14 cellular contexts compared by ENCODE assay signal in the genomic region with DNA sequence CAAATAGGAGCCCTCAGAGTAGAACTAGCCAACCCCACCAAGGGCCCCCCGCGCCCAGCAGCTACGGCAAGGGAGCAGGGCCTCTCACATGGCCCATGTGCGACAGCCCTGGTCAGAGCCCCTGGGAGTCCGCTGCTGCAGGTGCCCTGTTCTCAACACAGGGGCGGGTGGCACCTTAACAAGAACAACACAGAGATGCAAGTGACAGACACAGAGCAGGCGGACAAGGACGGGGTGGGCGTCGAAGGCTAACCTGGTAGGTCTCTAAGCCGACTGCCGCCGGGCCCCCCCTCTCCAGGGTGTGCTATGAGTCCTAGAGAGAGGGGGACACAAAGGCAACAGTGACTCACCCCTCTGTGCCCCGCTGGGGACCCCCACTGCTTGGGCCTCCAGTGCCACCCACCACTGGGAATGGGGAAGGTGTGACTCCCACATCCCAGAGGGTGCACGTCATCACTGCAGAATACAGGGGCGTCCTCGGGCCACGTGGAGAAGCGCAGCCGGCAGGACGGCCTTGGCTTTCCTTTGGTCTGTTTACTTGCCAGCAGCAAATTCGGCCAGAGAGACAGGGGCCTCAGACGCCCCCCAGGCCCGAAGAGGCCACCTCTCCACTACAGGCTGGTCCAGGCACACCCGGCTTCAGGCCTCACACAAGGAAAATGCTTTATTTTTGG.
"Had no signal": no experiment of that assay in that cellular context is flagged by ENCODE, and none has a peak within 500 bp of the region (broad histone marks: within the 10 kb centered on the region; RNA-seq: fewer than 3 reads in every experiment).

No MANE protein-coding gene starts in this region.

- H3K27me3 ChIP-seq: colonic mucosa, heart left ventricle, pancreas, stomach had no signal

- H3K4me3 ChIP-seq: colonic mucosa, heart left ventricle, pancreas, stomach, thoracic aorta had no signal

- H3K27me3 Mint-ChIP-seq: activated CD4-positive, alpha-beta memory T cell treated with anti-CD3 and anti-CD28 coated beads, Interleukin-2, amount 10 ng/mL, durations not matched to agents 7 days and 5 days had no signal

- H3K27ac Mint-ChIP-seq: activated CD4-positive, alpha-beta memory T cell treated with anti-CD3 and anti-CD28 coated beads, Interleukin-2, amount 10 ng/mL, durations not matched to agents 7 days and 5 days; activated T-cell treated with anti-CD3 and anti-CD28 coated beads, Interleukin-2, amount 50 U/mL, for 72 hours had no signal

- H3K4me3 Mint-ChIP-seq: activated CD4-positive, alpha-beta memory T cell treated with anti-CD3 and anti-CD28 coated beads, Interleukin-2, amount 10 ng/mL, durations not matched to agents 7 days and 5 days; activated T-cell treated with anti-CD3 and anti-CD28 coated beads, Interleukin-2, amount 50 U/mL, for 72 hours had no signal

- H3K9me3 ChIP-seq: colonic mucosa, heart left ventricle, pancreas, stomach, thoracic aorta had no signal

- DNase-seq: activated CD4-positive, alpha-beta memory T cell treated with anti-CD3 and anti-CD28 coated beads, Interleukin-2, amount 10 ng/mL, durations not matched to agents 7 days and 5 days; activated naive CD4-positive, alpha-beta T cell; activated T-cell treated with anti-CD3 and anti-CD28 coated beads, Interleukin-2, amount 50 U/mL, for 72 hours; colonic mucosa; foreskin melanocyte; heart left ventricle; left colon; mammary epithelial cell; pancreas; stimulated activated CD4-positive, alpha-beta T cell treated with anti-CD3 and anti-CD28 coated beads, Interleukin-4, amount 100 ng/mL, for 4 hours; stomach; T1000 had no signal

- H3K36me3 ChIP-seq: colonic mucosa had no signal

- ATAC-seq: activated T-cell treated with anti-CD3 and anti-CD28 coated beads, Interleukin-2, amount 50 U/mL, for 72 hours; left colon; pancreas had no signal

- H3K9me3 Mint-ChIP-seq: activated CD4-positive, alpha-beta memory T cell treated with anti-CD3 and anti-CD28 coated beads, Interleukin-2, amount 10 ng/mL, durations not matched to agents 7 days and 5 days; activated T-cell treated with anti-CD3 and anti-CD28 coated beads, Interleukin-2, amount 50 U/mL, for 72 hours had no signal

- H3K27ac ChIP-seq: colonic mucosa, heart left ventricle, pancreas, stomach, thoracic aorta, VCaP had no signal

- H3K4me1 ChIP-seq: colonic mucosa, heart left ventricle, pancreas, stomach had no signal
